In the genomic region with DNA sequence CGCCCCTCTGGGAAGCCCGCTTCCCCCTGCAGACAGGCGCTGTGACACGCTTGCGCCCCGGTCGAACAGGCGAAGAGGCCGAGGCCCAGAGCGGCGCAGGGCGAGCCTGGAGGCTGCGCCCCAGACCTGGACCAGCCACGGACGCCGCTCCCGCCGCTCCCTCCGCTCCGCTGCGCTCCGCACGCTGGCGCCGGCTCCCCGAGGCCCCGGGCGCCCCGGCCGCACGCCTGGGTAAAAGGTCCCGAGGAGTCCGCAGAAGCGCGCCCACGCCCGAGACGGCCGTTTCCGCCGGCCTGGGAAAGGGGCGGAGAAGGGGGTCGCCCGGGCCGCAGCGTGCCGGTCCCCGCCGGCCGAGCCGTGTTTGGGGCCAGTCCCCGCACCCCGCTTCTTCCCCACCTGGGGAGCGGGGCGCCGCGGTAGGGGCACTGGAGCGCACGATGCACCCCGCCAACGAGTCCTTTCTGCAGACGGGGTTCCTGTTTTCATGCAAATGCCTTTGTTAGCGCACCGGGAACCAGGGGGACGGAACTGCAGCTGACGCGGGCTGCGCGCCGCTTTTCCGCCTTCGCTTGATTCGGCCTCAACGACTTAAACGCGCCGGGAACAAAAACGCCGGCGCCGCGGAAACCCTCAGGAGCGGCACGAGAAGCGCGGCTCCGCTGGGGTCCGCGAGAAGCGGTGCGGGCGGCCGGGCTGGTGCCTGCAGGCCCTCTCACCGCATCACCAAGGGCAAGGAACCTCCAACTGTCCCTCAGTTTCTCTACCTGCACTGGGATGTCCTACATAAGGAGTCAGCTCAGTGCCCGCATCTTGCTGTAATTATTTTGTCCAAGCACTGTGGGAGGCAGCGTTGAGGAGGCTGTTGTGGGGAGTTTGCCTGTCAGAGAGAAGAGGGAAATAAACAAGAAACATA, we compare ENCODE assay signal across 8 cellular contexts.
DNase-seq lines count a peak whose midpoint lies in the region; ATAC-seq and TF ChIP-seq lines count a peak whose summit lies in the region.

No MANE protein-coding gene starts in this region.

- intact Hi-C loops in transverse colon (cut with DNase I; ENCODE audit: low total_unique reads): no loop called here

- H3K27ac ChIP-seq in epithelial cell of prostate (peak overlapping the region; percentile 74), transverse colon (peak overlapping the region; percentile 60 to 85 (median 74))

- TF ChIP-seq POLR2A in transverse colon (IDR thresholded peaks at IDR 0.05): peak; percentile 63

- H3K9me3 ChIP-seq in mononuclear cell (ENCODE audit: low read depth, low read length) (no peaks in the 10 kb centered on the region), transverse colon (no peaks in the 10 kb centered on the region)

- no peak for TF ChIP-seq CTCF in transverse colon (IDR thresholded peaks at IDR 0.05)

- H3K4me3 ChIP-seq in mononuclear cell (ENCODE audit: low read length) (peak overlapping the region; percentile 43), transverse colon (peak overlapping the region; percentile 29 to 72 (median 52))

- in situ Hi-C loops in transverse colon (cut with MboI; ENCODE audit: low pct_ligation_motif_present in 1 of 4, low pct_unique_long_range_greater_than_20kb in 1 of 4, low sequenced_read_pairs in 3 of 4): no loop called here

- TF ChIP-seq EP300 in transverse colon (IDR thresholded peaks at IDR 0.05; ENCODE audit: low read depth): no peak

- WGBS in transverse colon (ENCODE audit: low coverage in 1 of 2), 2 donors: 2% methylated on average over 81 of the region's 96 CpGs; no CpG with 5 or more reads in 1 of the 2 donors

- H3K4me1 ChIP-seq in mononuclear cell (ENCODE audit: insufficient read depth, low read length) (peaks cover 72% of the 10 kb centered on the region), transverse colon (peaks cover 7 to 35% (median 26%) of the 10 kb centered on the region in 4 donors)

- DNase-seq in ELR (ENCODE audit: low read depth) (peak; percentile 45), UCSD-AML1 (lab: John Stamatoyannopoulos, UW; ENCODE audit: unreplicated experiment) (peak; percentile 84), epithelial cell of prostate (ENCODE audit: low read depth, low spot score) (no peak), transverse colon (peak; percentile 58)
- no peak for DNase-seq in activated effector memory CD4-positive, alpha-beta T cell treated with Interleukin-2 at 50 U/mL for 16 hours

- H3K27me3 ChIP-seq in mononuclear cell (ENCODE audit: insufficient read depth, low read length) (peaks cover 6% of the 10 kb centered on the region), transverse colon (peaks cover 22% of the 10 kb centered on the region)

- no peaks in the 10 kb centered on the region for H3K36me3 ChIP-seq in transverse colon

- ATAC-seq in HG03175 (IDR thresholded peaks at IDR 0.05; ENCODE audit: unreplicated experiment) (peak; percentile 49), HG03565 (IDR thresholded peaks at IDR 0.05; ENCODE audit: unreplicated experiment) (no peak)

Comparison
In these comparisons a context has a peak if more than half of its experiments do, and no peak if none do; other contexts are left out.
1. DNase-seq: peak in ELR (single experiment), UCSD-AML1 (single experiment) and transverse colon (single experiment); none in epithelial cell of prostate (single experiment) and activated effector memory CD4-positive, alpha-beta T cell treated with Interleukin-2 at 50 U/mL for 16 hours (single experiment).